30 cellular contexts compared by ENCODE assay signal in genomic region chr2:165911231-165911630, GRCh38. TPM values are rescaled to one million over a fixed set of nuclear protein-coding genes. Genes with fewer than 3 reads are reported as not detected.
DNase-seq lines count a peak whose midpoint lies in the region; ATAC-seq, FAIRE-seq and TF ChIP-seq lines count a peak whose summit lies in the region.
"Had no signal": no experiment of that assay in that cellular context is flagged by ENCODE, and none has a peak within 500 bp of the region (broad histone marks: within the 10 kb centered on the region; RNA-seq: fewer than 3 reads in every experiment).

No MANE protein-coding gene starts in this region.

- POLR2A ChIA-PET in K562 (lab: Yijun Ruan, JAX) = interaction anchor here (0.5 to 0.8 kb wide), 3 partner anchors 25 to 223 kb away, joined by 3 read pairs; no protein-coding TSS in a partner anchor

- H3K4me3 ChIP-seq in K562 (no peak overlapping the region), fibroblast of the aortic adventitia (ENCODE audit: low read depth, low read length) (no peak overlapping the region)
- H3K4me3 ChIP-seq: HAP-1, ovary, spleen, thoracic aorta had no signal

- H3K27ac ChIP-seq in K562 (ENCODE audit: extremely low read depth, low read depth, low read length) = no peak overlapping the region
- H3K27ac ChIP-seq: ovary, spleen, thoracic aorta, WERI-Rb-1 had no signal

- peaks cover 2% of the 10 kb centered on the region for H3K4me1 Mint-ChIP-seq in osteocyte (ENCODE audit: unreplicated experiment)
- H3K4me1 Mint-ChIP-seq: activated CD4-positive, alpha-beta T cell treated with anti-CD3 and anti-CD28 coated beads, Interleukin-2, amount 10 ng/mL, durations not matched to agents 24 days and 14 days; activated naive CD4-positive, alpha-beta T cell treated with anti-CD3 and anti-CD28 coated beads, Interleukin-2, amount 10 ng/mL, durations not matched to agents 7 days and 5 days; CD8-positive, alpha-beta memory T cell; mesothelial cell of epicardium; natural killer cell had no signal

- intact Hi-C loops in K562 (cut with micrococcal nuclease) = no loop called here

- no peaks in the 10 kb centered on the region for H4K20me1 ChIP-seq in K562 (replicated peaks; ENCODE audit: control insufficient read depth, insufficient read depth, low read length)

- ATAC-seq in K562 (no peak), GM18519 (IDR thresholded peaks at IDR 0.05; ENCODE audit: low FRiP score, unreplicated experiment) (no peak)
- ATAC-seq: activated T-cell treated with anti-CD3 and anti-CD28 coated beads, Interleukin-2, amount 50 U/mL, for 72 hours; HepG2; natural killer cell had no signal

- H3K36me3 Mint-ChIP-seq in osteocyte (ENCODE audit: unreplicated experiment) = peaks cover 29% of the 10 kb centered on the region
- H3K36me3 Mint-ChIP-seq: natural killer cell had no signal

- H3K4me2 ChIP-seq in K562 (ENCODE audit: insufficient read depth, low read length) = no peak overlapping the region

- no peaks in the 10 kb centered on the region for H3K4me1 ChIP-seq in K562 (replicated peaks in 1 of 2; ENCODE audit: control insufficient read depth in 2 of 2, insufficient read depth in 2 of 2, low read length in 2 of 2)
- H3K4me1 ChIP-seq: HAP-1, spleen had no signal

- no peak overlapping the region for H3K9ac ChIP-seq in K562 (ENCODE audit: insufficient read depth in 1 of 2, low read depth in 2 of 2, low read length in 2 of 2)

- no peak for TF ChIP-seq EP300 in K562 (IDR thresholded peaks at IDR 0.05; ENCODE audit: low read length)

- no peaks in the 10 kb centered on the region for H3K27me3 ChIP-seq in K562 (ENCODE audit: control insufficient read depth in 2 of 2, insufficient read depth in 2 of 2, low read length in 2 of 2)
- H3K27me3 ChIP-seq: ovary, spleen had no signal

- DNase-seq in GM04503 (ENCODE audit: low read depth) = peak; percentile 44
- no peak for DNase-seq in K562 (ENCODE audit: extremely low read depth in 1 of 4, low spot score in 3 of 4)
- peak; percentile 75 for DNase-seq in fibroblast of the aortic adventitia (ENCODE audit: low read depth)
- no peak for DNase-seq in HUDEP-2 (lab: John Stamatoyannopoulos, UW; ENCODE audit: unreplicated experiment in 76 of 76)
- DNase-seq in osteocyte (ENCODE audit: extremely low spot score, unreplicated experiment) = no peak
- no peak for DNase-seq in NCI-H1417 (lab: John Stamatoyannopoulos, UW)
- DNase-seq: activated CD4-positive, alpha-beta T cell treated with anti-CD3 and anti-CD28 coated beads, Interleukin-2, amount 10 ng/mL, durations not matched to agents 24 days and 14 days; activated naive CD4-positive, alpha-beta T cell treated with anti-CD3 and anti-CD28 coated beads, Interleukin-2, amount 10 ng/mL, durations not matched to agents 7 days and 5 days; activated T-cell treated with anti-CD3 and anti-CD28 coated beads, Interleukin-2, amount 50 U/mL, for 72 hours; anterior cingulate cortex; CD8-positive, alpha-beta memory T cell; DMS53; erythroblast; islet precursor cell; natural killer cell; NCI-H1105; NCI-H2081; NCI-H774; ovary; retina; spleen; stimulated activated CD4-positive, alpha-beta T cell treated with anti-CD3 and anti-CD28 coated beads, Interleukin-4, amount 100 ng/mL, for 4 hours; stimulated activated naive CD4-positive, alpha-beta T cell; WERI-Rb-1 had no signal

- no peaks in the 10 kb centered on the region for H3K79me2 ChIP-seq in K562 (ENCODE audit: control insufficient read depth, insufficient read depth, low read length)

- H3K27ac Mint-ChIP-seq in osteocyte (ENCODE audit: unreplicated experiment) = no peak overlapping the region
- H3K27ac Mint-ChIP-seq: activated CD4-positive, alpha-beta T cell treated with anti-CD3 and anti-CD28 coated beads, Interleukin-2, amount 10 ng/mL, durations not matched to agents 24 days and 14 days; activated naive CD4-positive, alpha-beta T cell treated with anti-CD3 and anti-CD28 coated beads, Interleukin-2, amount 10 ng/mL, durations not matched to agents 7 days and 5 days; activated T-cell treated with anti-CD3 and anti-CD28 coated beads, Interleukin-2, amount 50 U/mL, for 72 hours; mesothelial cell of epicardium; natural killer cell had no signal

- TF ChIP-seq POLR2A in K562 (conservative IDR thresholded peaks at IDR 0.05) = no peak

- TF ChIP-seq RAD21 in K562 (CRISPR knock-in tag; conservative IDR thresholded peaks at IDR 0.05 in 1 of 2, IDR thresholded peaks at IDR 0.05 in 1 of 2) = no peak

- H3K36me3 ChIP-seq in K562 (ENCODE audit: control insufficient read depth, insufficient read depth, low read length) = peaks cover 41% of the 10 kb centered on the region; the same call in 2 of the 3 replicates
- H3K36me3 ChIP-seq: ovary had no signal

- no peaks in the 10 kb centered on the region for H3K9me1 ChIP-seq in K562 (ENCODE audit: control insufficient read depth, insufficient read depth, low read length)

- H3K4me3 Mint-ChIP-seq in osteocyte (ENCODE audit: unreplicated experiment) = no peak overlapping the region
- H3K4me3 Mint-ChIP-seq: activated CD4-positive, alpha-beta T cell treated with anti-CD3 and anti-CD28 coated beads, Interleukin-2, amount 10 ng/mL, durations not matched to agents 24 days and 14 days; activated naive CD4-positive, alpha-beta T cell treated with anti-CD3 and anti-CD28 coated beads, Interleukin-2, amount 10 ng/mL, durations not matched to agents 7 days and 5 days; activated T-cell treated with anti-CD3 and anti-CD28 coated beads, Interleukin-2, amount 50 U/mL, for 72 hours; CD8-positive, alpha-beta memory T cell; mesothelial cell of epicardium; natural killer cell had no signal

- no peak for FAIRE-seq in K562 (lab: Jason Lieb, UNC)
- FAIRE-seq: GM12892, HepG2 had no signal

- H2AFZ ChIP-seq in K562 (ENCODE audit: low read depth, low read length) = no peak overlapping the region

- H3K9me3 Mint-ChIP-seq in osteocyte (ENCODE audit: unreplicated experiment) = no peaks in the 10 kb centered on the region
- H3K9me3 Mint-ChIP-seq: activated CD4-positive, alpha-beta T cell treated with anti-CD3 and anti-CD28 coated beads, Interleukin-2, amount 10 ng/mL, durations not matched to agents 24 days and 14 days; activated naive CD4-positive, alpha-beta T cell treated with anti-CD3 and anti-CD28 coated beads, Interleukin-2, amount 10 ng/mL, durations not matched to agents 7 days and 5 days; activated T-cell treated with anti-CD3 and anti-CD28 coated beads, Interleukin-2, amount 50 U/mL, for 72 hours; CD8-positive, alpha-beta memory T cell; mesothelial cell of epicardium; natural killer cell had no signal

- CTCF ChIA-PET in K562 (lab: Yijun Ruan, JAX; ENCODE audit: low intra/inter-chr PET ratio) = no interaction called here

- TF ChIP-seq CTCF in K562 (IDR thresholded peaks at IDR 0.05 in 2 of 3, conservative IDR thresholded peaks at IDR 0.05 in 1 of 3; ENCODE audit: insufficient read depth in 2 of 3, low read depth in 1 of 3, low read length in 3 of 3) (no peak), fibroblast of the aortic adventitia (IDR thresholded peaks at IDR 0.05; ENCODE audit: insufficient read depth, low read length) (no peak), osteocyte (IDR thresholded peaks at IDR 0.05) (no peak)

- in situ Hi-C loops in K562 (cut with MboI) = no loop called here

- no peaks in the 10 kb centered on the region for H3K27me3 Mint-ChIP-seq in osteocyte (ENCODE audit: unreplicated experiment)
- H3K27me3 Mint-ChIP-seq: activated CD4-positive, alpha-beta T cell treated with anti-CD3 and anti-CD28 coated beads, Interleukin-2, amount 10 ng/mL, durations not matched to agents 24 days and 14 days; activated naive CD4-positive, alpha-beta T cell treated with anti-CD3 and anti-CD28 coated beads, Interleukin-2, amount 10 ng/mL, durations not matched to agents 7 days and 5 days; CD8-positive, alpha-beta memory T cell had no signal

- H3K9me3 ChIP-seq in K562 (replicated peaks; ENCODE audit: control insufficient read depth, insufficient read depth, low read depth, low read length) = no peaks in the 10 kb centered on the region
- H3K9me3 ChIP-seq: HAP-1, ovary, spleen, thoracic aorta had no signal

- BruUV-seq in K562 (replicated peaks; lab: Mats Ljungman, UMichigan) = no TSS peak

TF ChIP-seq in K562, 482 proteins besides CTCF, POLR2A, EP300 and RAD21 (continues in another document):
- TF ChIP-seq C11orf30 (IDR thresholded peaks at IDR 0.05; ENCODE audit: low read depth) = 0 out of 2 replicates have a peak, but pooled peaks have one; percentile 15
- TF ChIP-seq CBX1 (IDR thresholded peaks at IDR 0.05; ENCODE audit: low read depth) = no peak
- TF ChIP-seq THAP7 (CRISPR knock-in tag; IDR thresholded peaks at IDR 0.05) = no peak
- TF ChIP-seq POLR2B (IDR thresholded peaks at IDR 0.05; ENCODE audit: low read depth, partially characterized antibody) = no peak
- no peak for TF ChIP-seq SNIP1 (IDR thresholded peaks at IDR 0.05; ENCODE audit: low read depth)

RNA-seq across cellular contexts. Expression of gene TTC21B, which starts 42.3 kb away (rescaled TPM):
- total RNA-seq in K562 (2011; cell fraction: chromatin; rRNA removed; ENCODE audit: low replicate concordance) = 40.6 and 134 TPM in 2 replicates
- total RNA-seq in K562 (2011; cell fraction: nucleolus; rRNA removed) = 16.2 and 28.6 TPM in 2 replicates
- 40.7 and 49.7 TPM in 2 replicates for total RNA-seq in K562 (2011; cell fraction: nucleoplasm; rRNA removed)
- total RNA-seq in K562 (2014; rRNA removed) = 18.5 and 26.1 TPM in 2 replicates
- 26.3 and 29.9 TPM in 2 replicates for total RNA-seq in K562 (2014; rRNA removed; fragmentation: Illumina TruSeq; extraction: Trizol)
- 27.7 and 29.3 TPM in 2 replicates for total RNA-seq in K562 (2015; rRNA removed; fragmentation: Illumina TruSeq; extraction: Trizol)
- 17.2 and 20.8 TPM in 2 replicates for total RNA-seq in K562 (2021)
- polyA plus RNA-seq in K562 (2011; rRNA removed) = 30.0 and 34.9 TPM in 2 replicates
- 8.0 and 13.6 TPM in 2 replicates for polyA plus RNA-seq in K562 (2011; cell fraction: cytosol; rRNA removed)
- 39.4 and 45.7 TPM in 2 replicates for polyA plus RNA-seq in K562 (2011; cell fraction: nucleus; rRNA removed)
- polyA plus RNA-seq in K562 (2012) = 7.5 and 9.2 TPM in 2 replicates
- 14.2 and 16.5 TPM in 2 replicates for polyA plus RNA-seq in K562 (2014; fragmentation: Illumina TruSeq; extraction: Trizol)
- 1 to 10 TPM; 5.2 to 8.7 TPM for polyA plus RNA-seq in K562 (2014; fragmentation: Nextera tagmentation; extraction: Ambion mirVana)
- 20.8 and 21.2 TPM in 2 replicates for polyA plus RNA-seq in K562 (2014; rRNA removed)
- 84.5 and 90.4 TPM in 2 replicates for polyA minus RNA-seq in K562 (2011; rRNA and poly(A)+ RNA removed)
- 9.7 and 20.7 TPM in 2 replicates for polyA minus RNA-seq in K562 (2011; cell fraction: cytosol; rRNA and poly(A)+ RNA removed)
- 54.7 and 82.5 TPM in 2 replicates for polyA minus RNA-seq in K562 (2011; cell fraction: nucleus; rRNA and poly(A)+ RNA removed)
- total RNA-seq in fibroblast of the aortic adventitia (ENCODE audit: low replicate concordance) = 17.8 and 22.4 TPM in 2 replicates
- total RNA-seq in osteocyte = 22.2 and 25.1 TPM in 2 replicates

Comparison
In these comparisons a context has a peak if more than half of its experiments do, and no peak if none do; other contexts are left out.
1. DNase-seq: peak in GM04503 (single experiment) and fibroblast of the aortic adventitia (single experiment); none in K562 (0 of 4), HUDEP-2 (0 of 76), osteocyte (single experiment) and NCI-H1417 (0 of 3).